Comparison of ENCODE assay signal across 8 cellular contexts in genomic region chr2:170928036-170928823, GRCh38. TPM values are rescaled to one million over a fixed set of nuclear protein-coding genes. Genes with fewer than 3 reads are reported as not detected.
DNase-seq lines count a peak whose midpoint lies in the region; ATAC-seq and TF ChIP-seq lines count a peak whose summit lies in the region.

No MANE protein-coding gene starts in this region.

- no peak for TF ChIP-seq RAD21 in neural cell (conservative IDR thresholded peaks at IDR 0.05)

- H3K27ac ChIP-seq in neural cell (ENCODE audit: low read length): peak overlapping the region; percentile 8

- peak overlapping the region; percentile 90 for H3K4me3 ChIP-seq in neural cell (ENCODE audit: low read length)

- ATAC-seq in HG03342 (IDR thresholded peaks at IDR 0.05; ENCODE audit: unreplicated experiment) (no peak), HG02642 (IDR thresholded peaks at IDR 0.05; ENCODE audit: poor library complexity, unreplicated experiment) (no peak), HG02840 (IDR thresholded peaks at IDR 0.05; ENCODE audit: low FRiP score, unreplicated experiment) (no peak)

- H3K9ac ChIP-seq in neural cell (ENCODE audit: low read length): no peak overlapping the region

- no peak overlapping the region for H2AFZ ChIP-seq in neural cell (ENCODE audit: low read depth, low read length)

- TF ChIP-seq EP300 in neural cell (conservative IDR thresholded peaks at IDR 0.05; ENCODE audit: poor library complexity, severe bottlenecking): no peak

- H3K9me2 ChIP-seq in neural cell (ENCODE audit: insufficient read depth, low read length): no peaks in the 10 kb centered on the region

- H3K9me3 ChIP-seq in neural cell (ENCODE audit: low read length): no peaks in the 10 kb centered on the region

- DNase-seq in COLO668 (lab: John Stamatoyannopoulos, UW; ENCODE audit: unreplicated experiment) (peak; percentile 54), HK-2 (ENCODE audit: unreplicated experiment) (peak; percentile 35), SKM-1 treated with dmso at 0.1 percent for 144 hours (lab: John Stamatoyannopoulos, UW; ENCODE audit: unreplicated experiment) (peak; percentile 56), epidermal melanocyte (ENCODE audit: insufficient read length, low spot score) (peak; percentile 32)

- H3F3A ChIP-seq in neural cell (ENCODE audit: insufficient read depth, low read length, poor library complexity, severe bottlenecking): no peaks in the 10 kb centered on the region

- no peaks in the 10 kb centered on the region for H3K27me3 ChIP-seq in neural cell (ENCODE audit: insufficient read depth, low read depth, low read length)

- H3K4me2 ChIP-seq in neural cell (ENCODE audit: low read length): peak overlapping the region; percentile 74

- TF ChIP-seq CTCF in neural cell (IDR thresholded peaks at IDR 0.05; ENCODE audit: poor library complexity, severe bottlenecking): no peak

- H4K20me1 ChIP-seq in neural cell (ENCODE audit: insufficient read depth): no peaks in the 10 kb centered on the region

- H3K79me2 ChIP-seq in neural cell (replicated peaks; ENCODE audit: insufficient read depth, low read length): peaks cover 35% of the 10 kb centered on the region

- no peaks in the 10 kb centered on the region for H3K36me3 ChIP-seq in neural cell (ENCODE audit: insufficient read depth, low read length)

TF ChIP-seq in neural cell, 6 proteins besides CTCF, POLR2A, EP300 and RAD21:
- TF ChIP-seq, protein P1, sequence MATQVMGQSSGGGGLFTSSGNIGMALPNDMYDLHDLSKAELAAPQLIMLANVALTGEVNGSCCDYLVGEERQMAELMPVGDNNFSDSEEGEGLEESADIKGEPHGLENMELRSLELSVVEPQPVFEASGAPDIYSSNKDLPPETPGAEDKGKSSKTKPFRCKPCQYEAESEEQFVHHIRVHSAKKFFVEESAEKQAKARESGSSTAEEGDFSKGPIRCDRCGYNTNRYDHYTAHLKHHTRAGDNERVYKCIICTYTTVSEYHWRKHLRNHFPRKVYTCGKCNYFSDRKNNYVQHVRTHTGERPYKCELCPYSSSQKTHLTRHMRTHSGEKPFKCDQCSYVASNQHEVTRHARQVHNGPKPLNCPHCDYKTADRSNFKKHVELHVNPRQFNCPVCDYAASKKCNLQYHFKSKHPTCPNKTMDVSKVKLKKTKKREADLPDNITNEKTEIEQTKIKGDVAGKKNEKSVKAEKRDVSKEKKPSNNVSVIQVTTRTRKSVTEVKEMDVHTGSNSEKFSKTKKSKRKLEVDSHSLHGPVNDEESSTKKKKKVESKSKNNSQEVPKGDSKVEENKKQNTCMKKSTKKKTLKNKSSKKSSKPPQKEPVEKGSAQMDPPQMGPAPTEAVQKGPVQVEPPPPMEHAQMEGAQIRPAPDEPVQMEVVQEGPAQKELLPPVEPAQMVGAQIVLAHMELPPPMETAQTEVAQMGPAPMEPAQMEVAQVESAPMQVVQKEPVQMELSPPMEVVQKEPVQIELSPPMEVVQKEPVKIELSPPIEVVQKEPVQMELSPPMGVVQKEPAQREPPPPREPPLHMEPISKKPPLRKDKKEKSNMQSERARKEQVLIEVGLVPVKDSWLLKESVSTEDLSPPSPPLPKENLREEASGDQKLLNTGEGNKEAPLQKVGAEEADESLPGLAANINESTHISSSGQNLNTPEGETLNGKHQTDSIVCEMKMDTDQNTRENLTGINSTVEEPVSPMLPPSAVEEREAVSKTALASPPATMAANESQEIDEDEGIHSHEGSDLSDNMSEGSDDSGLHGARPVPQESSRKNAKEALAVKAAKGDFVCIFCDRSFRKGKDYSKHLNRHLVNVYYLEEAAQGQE (IDR thresholded peaks at IDR 0.05; ENCODE audit: borderline replicate concordance): no peak
- TF ChIP-seq MXI1 (conservative IDR thresholded peaks at IDR 0.05; ENCODE audit: poor library complexity, severe bottlenecking): no peak
- no peak for TF ChIP-seq TAF1 (IDR thresholded peaks at IDR 0.05; ENCODE audit: low read depth)
- TF ChIP-seq SMC3 (conservative IDR thresholded peaks at IDR 0.05; ENCODE audit: poor library complexity): no peak
- TF ChIP-seq EZH2 (IDR thresholded peaks at IDR 0.05; ENCODE audit: borderline replicate concordance, insufficient read depth, low read length, poor library complexity, severe bottlenecking): no peak

RNA-seq across cellular contexts. Expression of gene GORASP2, which starts 0.8 kb away (rescaled TPM):
- polyA plus RNA-seq in neural cell: 20.4 and 23.4 TPM in 2 replicates
- polyA minus RNA-seq in neural cell: 31.2 and 37.6 TPM in 2 replicates
